ENCODE assay signal across 1 cellular context in genomic region chr3:42746455-42747450, GRCh38.
TF ChIP-seq lines count a peak whose summit lies in the region.

No MANE protein-coding gene starts in this region.

TF ChIP-seq in H1, 55 proteins besides CTCF, POLR2A, EP300 and RAD21:
- no peak for TF ChIP-seq SIN3A (conservative IDR thresholded peaks at IDR 0.05 in 1 of 2, IDR thresholded peaks at IDR 0.05 in 1 of 2; ENCODE audit: low read depth in 1 of 2, low read length in 2 of 2)
- no peak for TF ChIP-seq ASH2L (IDR thresholded peaks at IDR 0.05; ENCODE audit: low read length)
- no peak for TF ChIP-seq JUN (IDR thresholded peaks at IDR 0.05; ENCODE audit: low read depth, low read length)
- no peak for TF ChIP-seq SP1 (IDR thresholded peaks at IDR 0.05; ENCODE audit: low read depth, low read length)
- TF ChIP-seq EZH2 (IDR thresholded peaks at IDR 0.05; ENCODE audit: low read depth, low read length, severe bottlenecking): no peak
- TF ChIP-seq CTBP2 (IDR thresholded peaks at IDR 0.05; ENCODE audit: borderline replicate concordance, insufficient read depth, insufficient read length, low read length): no peak
- TF ChIP-seq GABPA (IDR thresholded peaks at IDR 0.05; ENCODE audit: borderline replicate concordance, insufficient read depth, low read length): no peak
TF ChIP-seq in H1: peak in this region for 0.
